In genomic region chr22:39462443-39463147, GRCh38 we compare ENCODE assay signal across 10 cellular contexts. TPM values are rescaled to one million over a fixed set of nuclear protein-coding genes. Genes with fewer than 3 reads are reported as not detected.
A peak's percentile ranks its signal among the peaks of the same experiment; 100 is the strongest.
DNase-seq lines count a peak whose midpoint lies in the region; ATAC-seq and TF ChIP-seq lines count a peak whose summit lies in the region.
"Had no signal": no experiment of that assay in that cellular context is flagged by ENCODE, and none has a peak within 500 bp of the region (broad histone marks: within the 10 kb centered on the region; RNA-seq: fewer than 3 reads in every experiment).

No MANE protein-coding gene starts in this region.

- peaks cover 24% of the 10 kb centered on the region for H3K4me1 ChIP-seq in upper lobe of right lung

- peaks cover 2% of the 10 kb centered on the region for H3K36me3 Mint-ChIP-seq in activated CD4-positive, alpha-beta T cell treated with anti-CD3 and anti-CD28 coated beads, Interleukin-2, amount 10 ng/mL, durations not matched to agents 24 days and 14 days (ENCODE audit: low read depth)
- peaks cover 9% of the 10 kb centered on the region for H3K36me3 Mint-ChIP-seq in activated CD4-positive, alpha-beta T cell treated with anti-CD3 and anti-CD28 coated beads, Interleukin-2, amount 10 ng/mL, durations not matched to agents 7 days and 5 days (ENCODE audit: low read depth)

- no peak overlapping the region for H3K4me3 Mint-ChIP-seq in activated CD4-positive, alpha-beta T cell treated with anti-CD3 and anti-CD28 coated beads, Interleukin-2, amount 10 ng/mL, durations not matched to agents 24 days and 14 days
- no peak overlapping the region for H3K4me3 Mint-ChIP-seq in activated CD4-positive, alpha-beta T cell treated with anti-CD3 and anti-CD28 coated beads, Interleukin-2, amount 10 ng/mL, durations not matched to agents 7 days and 5 days
- H3K4me3 Mint-ChIP-seq: activated naive CD4-positive, alpha-beta T cell treated with anti-CD3 and anti-CD28 coated beads for 36 hours had no signal

- H3K4me3 ChIP-seq in upper lobe of right lung, result no peak overlapping the region

- H3K9me3 Mint-ChIP-seq in activated CD4-positive, alpha-beta T cell treated with anti-CD3 and anti-CD28 coated beads, Interleukin-2, amount 10 ng/mL, durations not matched to agents 24 days and 14 days, result no peaks in the 10 kb centered on the region
- no peaks in the 10 kb centered on the region for H3K9me3 Mint-ChIP-seq in activated CD4-positive, alpha-beta T cell treated with anti-CD3 and anti-CD28 coated beads, Interleukin-2, amount 10 ng/mL, durations not matched to agents 7 days and 5 days
- H3K9me3 Mint-ChIP-seq: activated naive CD4-positive, alpha-beta T cell treated with anti-CD3 and anti-CD28 coated beads for 36 hours had no signal

- POLR2A ChIA-PET in activated CD4-positive, alpha-beta T cell treated with anti-CD3 and anti-CD28 coated beads, Interleukin-2, amount 10 ng/mL, durations not matched to agents 7 days and 5 days (lab: Charles Lee), result no interaction called here

- H3K36me3 ChIP-seq in upper lobe of right lung, result no peaks in the 10 kb centered on the region

- H3K9me3 ChIP-seq in upper lobe of right lung, result no peaks in the 10 kb centered on the region

- H3K27ac Mint-ChIP-seq in activated CD4-positive, alpha-beta T cell treated with anti-CD3 and anti-CD28 coated beads, Interleukin-2, amount 10 ng/mL, durations not matched to agents 24 days and 14 days, result peak overlapping the region; percentile 8
- no peak overlapping the region for H3K27ac Mint-ChIP-seq in activated CD4-positive, alpha-beta T cell treated with anti-CD3 and anti-CD28 coated beads, Interleukin-2, amount 10 ng/mL, durations not matched to agents 7 days and 5 days
- H3K27ac Mint-ChIP-seq: activated naive CD4-positive, alpha-beta T cell treated with anti-CD3 and anti-CD28 coated beads for 36 hours had no signal

- CTCF ChIA-PET in activated CD4-positive, alpha-beta T cell treated with anti-CD3 and anti-CD28 coated beads, Interleukin-2, amount 10 ng/mL, durations not matched to agents 7 days and 5 days (lab: Charles Lee), result interaction anchor here (0.5 kb wide), 1 partner anchor 40 kb away, joined by 3 read pairs; no protein-coding TSS in a partner anchor

- intact Hi-C loops in activated CD4-positive, alpha-beta T cell treated with anti-CD3 and anti-CD28 coated beads, Interleukin-2, amount 10 ng/mL, durations not matched to agents 24 days and 14 days (cut with micrococcal nuclease), result no loop called here
- intact Hi-C loops in upper lobe of right lung (cut with DNase I), result no loop called here

- peaks cover 21% of the 10 kb centered on the region for H3K27me3 Mint-ChIP-seq in activated CD4-positive, alpha-beta T cell treated with anti-CD3 and anti-CD28 coated beads, Interleukin-2, amount 10 ng/mL, durations not matched to agents 24 days and 14 days
- H3K27me3 Mint-ChIP-seq in activated CD4-positive, alpha-beta T cell treated with anti-CD3 and anti-CD28 coated beads, Interleukin-2, amount 10 ng/mL, durations not matched to agents 7 days and 5 days, result peaks cover 16% of the 10 kb centered on the region

- DNase-seq in activated CD4-positive, alpha-beta T cell treated with anti-CD3 and anti-CD28 coated beads, Interleukin-2, amount 10 ng/mL, durations not matched to agents 24 days and 14 days, result no peak
- DNase-seq in activated CD4-positive, alpha-beta T cell treated with anti-CD3 and anti-CD28 coated beads, Interleukin-2, amount 10 ng/mL, durations not matched to agents 7 days and 5 days, result no peak
- DNase-seq in lung microvascular endothelial cell (ENCODE audit: low read depth in 2 of 2), result peak; percentile 17 to 20
- DNase-seq in upper lobe of right lung, result no peak
- no peak for DNase-seq in NCI-H1417 (lab: John Stamatoyannopoulos, UW)
- no peak for DNase-seq in DMS 273 treated with DMSO at 0.1 percent for 48 hours (lab: John Stamatoyannopoulos, UW)
- DNase-seq: activated naive CD4-positive, alpha-beta T cell treated with anti-CD3 and anti-CD28 coated beads for 36 hours; NCI-H2029 treated with DMSO at 0.1 percent for 48 hours had no signal

- TF ChIP-seq CTCF in upper lobe of right lung (IDR thresholded peaks at IDR 0.05), result peak; percentile 12

- peaks cover 13% of the 10 kb centered on the region for H3K27me3 ChIP-seq in upper lobe of right lung

- peaks cover 12% of the 10 kb centered on the region for H3K4me1 Mint-ChIP-seq in activated CD4-positive, alpha-beta T cell treated with anti-CD3 and anti-CD28 coated beads, Interleukin-2, amount 10 ng/mL, durations not matched to agents 24 days and 14 days
- peaks cover 23% of the 10 kb centered on the region for H3K4me1 Mint-ChIP-seq in activated CD4-positive, alpha-beta T cell treated with anti-CD3 and anti-CD28 coated beads, Interleukin-2, amount 10 ng/mL, durations not matched to agents 7 days and 5 days

- H3K27ac ChIP-seq in cingulate gyrus (ENCODE audit: low read depth, low read length) (peak overlapping the region; percentile 83), upper lobe of right lung (peak overlapping the region; percentile 71)

- peak; percentile 1 for ATAC-seq in upper lobe of right lung
- ATAC-seq in GM19023 (IDR thresholded peaks at IDR 0.05; ENCODE audit: unreplicated experiment), result no peak

RNA-seq across cellular contexts. Expression of gene MGAT3, which starts 5.8 kb away (rescaled TPM):
- total RNA-seq in activated CD4-positive, alpha-beta T cell treated with anti-CD3 and anti-CD28 coated beads, Interleukin-2, amount 10 ng/mL, durations not matched to agents 24 days and 14 days, result 0.90 and 1.9 TPM in 2 replicates
- 10 to 100 TPM; 12.8 to 15.5 TPM for total RNA-seq in activated CD4-positive, alpha-beta T cell treated with anti-CD3 and anti-CD28 coated beads, Interleukin-2, amount 10 ng/mL, durations not matched to agents 7 days and 5 days
- total RNA-seq in lung microvascular endothelial cell (not detected in 2 replicates), upper lobe of right lung (34.8 TPM)

RNA-seq across cellular contexts. Expression of gene MIEF1, which starts 39.5 kb away (rescaled TPM):
- total RNA-seq in activated CD4-positive, alpha-beta T cell treated with anti-CD3 and anti-CD28 coated beads, Interleukin-2, amount 10 ng/mL, durations not matched to agents 24 days and 14 days, result 53.7 and 54.8 TPM in 2 replicates
- 10 to 100 TPM; 34.8 to 40.0 TPM for total RNA-seq in activated CD4-positive, alpha-beta T cell treated with anti-CD3 and anti-CD28 coated beads, Interleukin-2, amount 10 ng/mL, durations not matched to agents 7 days and 5 days
- 10.5 and 11.6 TPM in 2 replicates for total RNA-seq in lung microvascular endothelial cell
- 24.3 TPM for total RNA-seq in upper lobe of right lung

RNA-seq across cellular contexts. Expression of gene ATF4, which starts 57.8 kb away (rescaled TPM):
- 392 and 393 TPM in 2 replicates for total RNA-seq in activated CD4-positive, alpha-beta T cell treated with anti-CD3 and anti-CD28 coated beads, Interleukin-2, amount 10 ng/mL, durations not matched to agents 24 days and 14 days
- total RNA-seq in activated CD4-positive, alpha-beta T cell treated with anti-CD3 and anti-CD28 coated beads, Interleukin-2, amount 10 ng/mL, durations not matched to agents 7 days and 5 days, result 100 to 1,000 TPM; 372 to 437 TPM
- total RNA-seq in lung microvascular endothelial cell (126 and 213 TPM in 2 replicates), upper lobe of right lung (327 TPM)

Comparison
In these comparisons a context has a peak if more than half of its experiments do, and no peak if none do; other contexts are left out.
1. DNase-seq: peak in lung microvascular endothelial cell (2 of 2); none in activated CD4-positive, alpha-beta T cell treated with anti-CD3 and anti-CD28 coated beads, Interleukin-2, amount 10 ng/mL, durations not matched to agents 24 days and 14 days (single experiment), activated CD4-positive, alpha-beta T cell treated with anti-CD3 and anti-CD28 coated beads, Interleukin-2, amount 10 ng/mL, durations not matched to agents 7 days and 5 days (single experiment), upper lobe of right lung (single experiment), NCI-H1417 (0 of 3) and DMS 273 treated with DMSO at 0.1 percent for 48 hours (single experiment).